30 cellular contexts compared by ENCODE assay signal in the genomic region with DNA sequence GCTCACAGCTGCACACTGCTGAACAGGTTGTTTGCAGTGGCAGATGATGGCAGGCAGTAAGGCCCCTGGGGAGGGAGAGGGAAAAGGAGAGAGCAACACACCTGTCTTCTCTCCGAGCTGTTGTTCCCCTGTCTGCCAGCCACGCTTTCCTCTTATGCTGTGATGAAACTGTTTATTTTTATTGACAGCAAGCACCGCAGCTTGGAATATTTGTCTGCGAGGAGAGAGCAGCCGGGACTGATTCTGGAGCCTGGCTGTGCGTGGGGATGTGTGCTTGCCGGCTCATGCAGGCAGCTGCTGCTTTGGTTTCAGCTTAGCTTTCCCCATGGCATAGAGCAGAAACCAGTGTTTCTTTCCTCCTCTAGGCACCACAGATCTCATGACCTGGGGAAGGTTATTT. TPM values are rescaled to one million over a fixed set of nuclear protein-coding genes. Genes with fewer than 3 reads are reported as not detected.
DNase-seq lines count a peak whose midpoint lies in the region; ATAC-seq and TF ChIP-seq lines count a peak whose summit lies in the region.
"Had no signal": no experiment of that assay in that cellular context is flagged by ENCODE, and none has a peak within 500 bp of the region (broad histone marks: within the 10 kb centered on the region; RNA-seq: fewer than 3 reads in every experiment).

No MANE protein-coding gene starts in this region.

- no peak for TF ChIP-seq CTCF in omental fat pad (IDR thresholded peaks at IDR 0.05)

- ATAC-seq in HG02840 (IDR thresholded peaks at IDR 0.05; ENCODE audit: low FRiP score, unreplicated experiment) (no peak), omental fat pad (ENCODE audit: low FRiP score) (no peak)
- ATAC-seq: A549; activated CD4-positive, CD25-positive, alpha-beta regulatory T cell treated with anti-CD3 and anti-CD28 coated beads, Interleukin-2, amount 50 U/mL, for 24 hours; activated T-helper 17 cell treated with anti-CD3 and anti-CD28 coated beads, Interleukin-2, amount 50 U/mL, for 72 hours; CD8-positive, alpha-beta T cell; esophagus mucosa; heart left ventricle; K562; natural killer cell had no signal

- DNase-seq in NCI-H2029 (lab: John Stamatoyannopoulos, UW) (peak; percentile 11), NCI-H2029 treated with DMSO at 0.1 percent for 48 hours (lab: John Stamatoyannopoulos, UW) (no peak), NCI-H187 treated with DMSO at 0.1 percent for 48 hours (lab: John Stamatoyannopoulos, UW) (peak; percentile 84), NCI-H748 (lab: John Stamatoyannopoulos, UW; ENCODE audit: unreplicated experiment) (peak; percentile 77), putamen (ENCODE audit: low spot score) (peak; percentile 29), HUDEP-2 (lab: John Stamatoyannopoulos, UW; ENCODE audit: unreplicated experiment in 76 of 76) (no peak), omental fat pad (ENCODE audit: low spot score) (no peak)
- DNase-seq: activated CD4-positive, alpha-beta memory T cell treated with anti-CD3 and anti-CD28 coated beads for 36 hours; activated CD8-positive, alpha-beta memory T cell treated with anti-CD3 and anti-CD28 coated beads, Interleukin-2, amount 50 U/mL, for 4 hours; CD8-positive, alpha-beta T cell; GDM1; H9; heart left ventricle; natural killer cell; NCI-H526 treated with DMSO at 0.1 percent for 48 hours; OCI-M1; SK-N-SH; stimulated activated CD4-positive, alpha-beta T cell treated with anti-CD3 and anti-CD28 coated beads, Interleukin-1b, Interleukin-23, amount 100 ng/mL, for 48 hours; transverse colon had no signal

RNA-seq across cellular contexts. Expression of gene KCNA5, which starts 58.7 kb away (rescaled TPM):
- total RNA-seq in omental fat pad: 1 to 10 TPM in 1 of 4 donors, under 1 TPM in 1, not detected in 2; 0.19 to 1.3 TPM
- total RNA-seq: activated CD4-positive, alpha-beta memory T cell treated with anti-CD3 and anti-CD28 coated beads for 36 hours; activated T-helper 17 cell treated with anti-CD3 and anti-CD28 coated beads, Interleukin-2, amount 50 U/mL, for 72 hours; bronchial epithelial cell; CD8-positive, alpha-beta T cell; esophagus mucosa; foreskin keratinocyte; HT-29; K562; M059J; smooth muscle cell had no signal

Comparison
In these comparisons a context has a peak if more than half of its experiments do, and no peak if none do; other contexts are left out.
1. DNase-seq: peak in NCI-H2029 (single experiment), NCI-H187 treated with DMSO at 0.1 percent for 48 hours (single experiment), NCI-H748 (single experiment) and putamen (single experiment); none in NCI-H2029 treated with DMSO at 0.1 percent for 48 hours (single experiment), HUDEP-2 (0 of 76) and omental fat pad (single experiment).